In the genomic region with DNA sequence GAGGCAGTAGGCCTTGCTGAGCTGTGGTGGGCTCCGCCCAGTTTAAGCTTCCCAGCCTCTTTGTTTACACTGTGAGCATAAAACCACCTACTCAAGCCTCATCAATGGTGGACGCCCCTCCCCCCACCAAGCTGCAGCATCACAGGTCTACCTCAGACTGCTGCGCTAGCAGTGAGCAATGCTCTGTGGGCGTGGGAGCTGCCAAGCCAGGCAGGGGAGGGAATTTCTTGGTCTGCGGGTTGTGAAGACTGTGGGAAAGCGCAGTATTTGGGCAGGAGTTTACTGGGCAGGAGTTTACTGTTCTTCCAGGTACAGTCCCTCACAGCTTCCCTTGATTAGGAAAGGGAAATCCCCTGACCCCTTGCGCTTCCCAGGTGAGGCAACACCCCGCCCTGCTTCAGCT, we compare ENCODE assay signal across 12 cellular contexts.
DNase-seq lines count a peak whose midpoint lies in the region; ATAC-seq lines count a peak whose summit lies in the region.
"Had no signal": no experiment of that assay in that cellular context is flagged by ENCODE, and none has a peak within 500 bp of the region (broad histone marks: within the 10 kb centered on the region; RNA-seq: fewer than 3 reads in every experiment).

No MANE protein-coding gene starts in this region.

- H3K9me3 ChIP-seq in MG63: no peaks in the 10 kb centered on the region
- H3K9me3 ChIP-seq: pancreas had no signal

- peak; percentile 53 for DNase-seq in DMS153 treated with DMSO at 0.1 percent for 48 hours (lab: John Stamatoyannopoulos, UW; ENCODE audit: unreplicated experiment)
- DNase-seq in NCI-H187 treated with DMSO at 0.1 percent for 48 hours (lab: John Stamatoyannopoulos, UW): peak; percentile 48
- DNase-seq in activated T-cell treated with anti-CD3 and anti-CD28 coated beads, Interleukin-2, amount 50 U/mL, for 4 hours: peak; percentile 21
- peak; percentile 97 for DNase-seq in islet precursor cell
- DNase-seq in MG63: no peak
- no peak for DNase-seq in activated CD4-positive, CD25-positive, alpha-beta regulatory T cell treated with anti-CD3 and anti-CD28 coated beads, Interleukin-2, amount 50 U/mL, for 72 hours
- no peak for DNase-seq in ACHN
- DNase-seq: foreskin fibroblast had no signal

- no peak overlapping the region for H3K4me3 Mint-ChIP-seq in activated T-cell treated with anti-CD3 and anti-CD28 coated beads, Interleukin-2, amount 50 U/mL, for 4 hours

- H3K27me3 ChIP-seq in MG63: no peaks in the 10 kb centered on the region
- H3K27me3 ChIP-seq: pancreas had no signal

- peaks cover 5% of the 10 kb centered on the region for H3K9me3 Mint-ChIP-seq in activated T-cell treated with anti-CD3 and anti-CD28 coated beads, Interleukin-2, amount 50 U/mL, for 4 hours
- H3K9me3 Mint-ChIP-seq: activated T-helper 2 cell treated with anti-CD3 and anti-CD28 coated beads, Interferon-gamma antibody, Interleukin-2, Interleukin-4, amounts not matched to agents 10 μg/mL and 5 μg/mL and 100 μg/mL, durations not matched to agents 14 hours and 24 hours and 36 hours had no signal

- peak in 1 of 2 donors; percentile 50 for ATAC-seq in activated T-cell treated with anti-CD3 and anti-CD28 coated beads, Interleukin-2, amount 50 U/mL, for 4 hours
- ATAC-seq in HG02623 (IDR thresholded peaks at IDR 0.05; ENCODE audit: unreplicated experiment): no peak
- ATAC-seq: Panc1 had no signal

- H3K36me3 Mint-ChIP-seq in activated T-cell treated with anti-CD3 and anti-CD28 coated beads, Interleukin-2, amount 50 U/mL, for 4 hours (ENCODE audit: insufficient read depth): no peaks in the 10 kb centered on the region

- no peaks in the 10 kb centered on the region for H3K4me1 Mint-ChIP-seq in activated T-cell treated with anti-CD3 and anti-CD28 coated beads, Interleukin-2, amount 50 U/mL, for 4 hours (ENCODE audit: low read depth)

- H3K36me3 ChIP-seq in MG63: no peaks in the 10 kb centered on the region
- H3K36me3 ChIP-seq: pancreas had no signal

- H3K4me3 ChIP-seq in MG63: no peak overlapping the region
- H3K4me3 ChIP-seq: pancreas had no signal

- in situ Hi-C loops in ACHN (cut with HindIII; ENCODE audit: low pct_ligation_motif_present, low pct_unique_long_range_greater_than_20kb, low sequenced_read_pairs): no loop called here

- peaks cover 17% of the 10 kb centered on the region for H3K27me3 Mint-ChIP-seq in activated T-cell treated with anti-CD3 and anti-CD28 coated beads, Interleukin-2, amount 50 U/mL, for 4 hours (ENCODE audit: low read depth)

Comparison
In these comparisons a context has a peak if more than half of its experiments do, and no peak if none do; other contexts are left out.
1. DNase-seq: peak in DMS153 treated with DMSO at 0.1 percent for 48 hours (single experiment), NCI-H187 treated with DMSO at 0.1 percent for 48 hours (single experiment), activated T-cell treated with anti-CD3 and anti-CD28 coated beads, Interleukin-2, amount 50 U/mL, for 4 hours (single experiment) and islet precursor cell (single experiment); none in MG63 (single experiment), activated CD4-positive, CD25-positive, alpha-beta regulatory T cell treated with anti-CD3 and anti-CD28 coated beads, Interleukin-2, amount 50 U/mL, for 72 hours (single experiment) and ACHN (single experiment).